10 cellular contexts compared by ENCODE assay signal in genomic region chr20:63274381-63275228, GRCh38. TPM values are rescaled to one million over a fixed set of nuclear protein-coding genes. Genes with fewer than 3 reads are reported as not detected.
A peak's percentile ranks its signal among the peaks of the same experiment; 100 is the strongest.
DNase-seq lines count a peak whose midpoint lies in the region; FAIRE-seq and TF ChIP-seq lines count a peak whose summit lies in the region.
"Had no signal": no experiment of that assay in that cellular context is flagged by ENCODE, and none has a peak within 500 bp of the region (broad histone marks: within the 10 kb centered on the region; RNA-seq: fewer than 3 reads in every experiment).

No MANE protein-coding gene starts in this region.

- CTCF ChIA-PET in HEK293 (lab: Yijun Ruan, JAX) = interaction anchor here (0.6 to 2.1 kb wide), 3 partner anchors 50 to 149 kb away, joined by 3 to 11 read pairs (median 4); no protein-coding TSS in a partner anchor

- POLR2A ChIA-PET in HEK293 (lab: Yijun Ruan, JAX) = interaction anchor here (2.9 kb wide), 1 partner anchor 50 kb away, joined by 26 read pairs; no protein-coding TSS in a partner anchor

- intact Hi-C loops in activated T-helper 2 cell treated with anti-CD3 and anti-CD28 coated beads, Interferon-gamma antibody, Interleukin-2, Interleukin-4, amounts not matched to agents 10 μg/mL and 5 μg/mL and 100 μg/mL, durations not matched to agents 14 hours and 24 hours and 36 hours (cut with micrococcal nuclease) = no loop called here
- intact Hi-C loops in CD14-positive monocyte (cut with micrococcal nuclease) = loop anchor here (5.0 to 10.0 kb wide), 2 partner anchors 52 to 630 kb away; no protein-coding TSS in a partner anchor

- peaks cover 13% of the 10 kb centered on the region for H3K4me1 Mint-ChIP-seq in activated T-helper 2 cell treated with anti-CD3 and anti-CD28 coated beads, Interferon-gamma antibody, Interleukin-2, Interleukin-4, amounts not matched to agents 10 μg/mL and 5 μg/mL and 100 μg/mL, durations not matched to agents 14 hours and 24 hours and 36 hours (ENCODE audit: low read depth)
- H3K4me1 Mint-ChIP-seq in neural crest cell (peaks cover 14% of the 10 kb centered on the region), CD14-positive monocyte (peaks cover 22% of the 10 kb centered on the region)

- no peak for DNase-seq in activated T-helper 2 cell treated with anti-CD3 and anti-CD28 coated beads, Interferon-gamma antibody, Interleukin-2, Interleukin-4, amounts not matched to agents 10 μg/mL and 5 μg/mL and 100 μg/mL, durations not matched to agents 14 hours and 24 hours and 36 hours (ENCODE audit: low spot score)
- DNase-seq in neural crest cell (ENCODE audit: low read depth, low spot score) = no peak
- no peak for DNase-seq in GM19239 (ENCODE audit: insufficient read length, low spot score)
- no peak for DNase-seq in SJCRH30
- no peak for DNase-seq in CD14-positive monocyte (ENCODE audit: low spot score)
- DNase-seq: activated effector memory CD4-positive, alpha-beta T cell treated with anti-CD3 and anti-CD28 coated beads, Interleukin-2, amount 50 U/mL, for 16 hours; glutamatergic neuron had no signal

- H3K36me3 ChIP-seq in HEK293 (ENCODE audit: control insufficient read depth in 2 of 2, insufficient read depth in 1 of 2, low read length in 2 of 2) (peaks cover 3 to 51% of the 10 kb centered on the region in 2 experiments; a peak in 2 of 3 replicates), SJCRH30 (peaks cover 35% of the 10 kb centered on the region)

- H3K4me1 ChIP-seq in HEK293 (ENCODE audit: control insufficient read depth, insufficient read depth, low read length) = no peaks in the 10 kb centered on the region
- peaks cover 26% of the 10 kb centered on the region for H3K4me1 ChIP-seq in SJCRH30

- FAIRE-seq in GM19239 (lab: Jason Lieb, UNC) = no peak

- no peak overlapping the region for H3K27ac Mint-ChIP-seq in activated T-helper 2 cell treated with anti-CD3 and anti-CD28 coated beads, Interferon-gamma antibody, Interleukin-2, Interleukin-4, amounts not matched to agents 10 μg/mL and 5 μg/mL and 100 μg/mL, durations not matched to agents 14 hours and 24 hours and 36 hours
- H3K27ac Mint-ChIP-seq in neural crest cell (ENCODE audit: unreplicated experiment) = no peak overlapping the region
- peak overlapping the region in 2 of 7 donors; percentile 31 to 71 for H3K27ac Mint-ChIP-seq in CD14-positive monocyte

- H3K36me3 Mint-ChIP-seq in activated T-helper 2 cell treated with anti-CD3 and anti-CD28 coated beads, Interferon-gamma antibody, Interleukin-2, Interleukin-4, amounts not matched to agents 10 μg/mL and 5 μg/mL and 100 μg/mL, durations not matched to agents 14 hours and 24 hours and 36 hours (ENCODE audit: low read depth) = peaks cover 25% of the 10 kb centered on the region
- H3K36me3 Mint-ChIP-seq in neural crest cell (ENCODE audit: low read depth) (no peaks in the 10 kb centered on the region), CD14-positive monocyte (peaks cover 32 to 44% of the 10 kb centered on the region in 2 donors)

- no peaks in the 10 kb centered on the region for H3K27me3 ChIP-seq in SJCRH30

- no peaks in the 10 kb centered on the region for H3K9me3 Mint-ChIP-seq in activated T-helper 2 cell treated with anti-CD3 and anti-CD28 coated beads, Interferon-gamma antibody, Interleukin-2, Interleukin-4, amounts not matched to agents 10 μg/mL and 5 μg/mL and 100 μg/mL, durations not matched to agents 14 hours and 24 hours and 36 hours
- no peaks in the 10 kb centered on the region for H3K9me3 Mint-ChIP-seq in neural crest cell
- no peaks in the 10 kb centered on the region for H3K9me3 Mint-ChIP-seq in CD14-positive monocyte

- H3K27me3 Mint-ChIP-seq in activated T-helper 2 cell treated with anti-CD3 and anti-CD28 coated beads, Interferon-gamma antibody, Interleukin-2, Interleukin-4, amounts not matched to agents 10 μg/mL and 5 μg/mL and 100 μg/mL, durations not matched to agents 14 hours and 24 hours and 36 hours (ENCODE audit: low read depth) = peaks cover 4% of the 10 kb centered on the region
- H3K27me3 Mint-ChIP-seq in neural crest cell (ENCODE audit: low read depth) (no peaks in the 10 kb centered on the region), CD14-positive monocyte (ENCODE audit: low read depth in 3 of 3) (peaks cover 2 to 14% (median 5%) of the 10 kb centered on the region in 3 donors)

- no peak for TF ChIP-seq CTCF in HEK293 (tag by site-specific recombination; IDR thresholded peaks at IDR 0.05)
- TF ChIP-seq CTCF in neural crest cell (conservative IDR thresholded peaks at IDR 0.05) = no peak
- no peak for TF ChIP-seq CTCF in CD14-positive monocyte (IDR thresholded peaks at IDR 0.05)

- H3K4me3 ChIP-seq in HEK293 (ENCODE audit: low read depth, low read length) (no peak overlapping the region), SJCRH30 (no peak overlapping the region)

- H3K9me3 ChIP-seq in HEK293 (ENCODE audit: control insufficient read depth, insufficient read depth, low read depth, low read length) (no peaks in the 10 kb centered on the region), SJCRH30 (replicated peaks) (no peaks in the 10 kb centered on the region)

- no peak overlapping the region for H3K27ac ChIP-seq in HEK293 (ENCODE audit: extremely low read depth, low read depth, low read length)
- H3K27ac ChIP-seq in SJCRH30 = no peak overlapping the region
- H3K27ac ChIP-seq: KMS-11 had no signal

- H3K4me3 Mint-ChIP-seq in activated T-helper 2 cell treated with anti-CD3 and anti-CD28 coated beads, Interferon-gamma antibody, Interleukin-2, Interleukin-4, amounts not matched to agents 10 μg/mL and 5 μg/mL and 100 μg/mL, durations not matched to agents 14 hours and 24 hours and 36 hours (ENCODE audit: low read depth) = peak overlapping the region; percentile 45
- H3K4me3 Mint-ChIP-seq in neural crest cell = peak overlapping the region; percentile 74
- H3K4me3 Mint-ChIP-seq in CD14-positive monocyte = no peak overlapping the region

TF ChIP-seq in HEK293, 187 proteins besides CTCF, POLR2A, EP300 and RAD21:
- TF ChIP-seq ZNF341 (tag by site-specific recombination; IDR thresholded peaks at IDR 0.05; ENCODE audit: low read depth) (peak; percentile 78), ZIC2 (tag by site-specific recombination; IDR thresholded peaks at IDR 0.05) (peak; percentile 68), PRDM10 (tag by site-specific recombination; IDR thresholded peaks at IDR 0.05) (peak; percentile 56; the same call in 1 of the 2 replicates), SCRT2 (tag by site-specific recombination; IDR thresholded peaks at IDR 0.05) (peak; percentile 68), ZBTB48 (tag by site-specific recombination; IDR thresholded peaks at IDR 0.05) (no peak)
TF ChIP-seq in HEK293: peak in this region for 4.

RNA-seq across cellular contexts. Expression of gene ARFGAP1, which starts 2.0 kb away (rescaled TPM):
- 93.8 and 94.4 TPM in 2 replicates for total RNA-seq in activated T-helper 2 cell treated with anti-CD3 and anti-CD28 coated beads, Interferon-gamma antibody, Interleukin-2, Interleukin-4, amounts not matched to agents 10 μg/mL and 5 μg/mL and 100 μg/mL, durations not matched to agents 14 hours and 24 hours and 36 hours
- total RNA-seq in neural crest cell = 128 and 132 TPM in 2 replicates
- total RNA-seq in SJCRH30 (2014; rRNA removed; shearing (Covaris generic)) = 72.5 and 96.8 TPM in 2 replicates
- polyA plus RNA-seq in CD14-positive monocyte = 10 to 100 TPM; 11.2 to 14.1 TPM

RNA-seq across cellular contexts. Expression of gene COL20A1, which starts 18.4 kb away (rescaled TPM):
- total RNA-seq in activated T-helper 2 cell treated with anti-CD3 and anti-CD28 coated beads, Interferon-gamma antibody, Interleukin-2, Interleukin-4, amounts not matched to agents 10 μg/mL and 5 μg/mL and 100 μg/mL, durations not matched to agents 14 hours and 24 hours and 36 hours = not detected in 2 replicates
- 8.9 and 10.2 TPM in 2 replicates for total RNA-seq in neural crest cell
- total RNA-seq in SJCRH30 (2014; rRNA removed; shearing (Covaris generic)) = 0.18 TPM in 1 of 2 replicates, not detected in the other
- not detected for polyA plus RNA-seq in CD14-positive monocyte

RNA-seq across cellular contexts. Expression of gene NKAIN4, which starts 20.3 kb away (rescaled TPM):
- total RNA-seq in activated T-helper 2 cell treated with anti-CD3 and anti-CD28 coated beads, Interferon-gamma antibody, Interleukin-2, Interleukin-4, amounts not matched to agents 10 μg/mL and 5 μg/mL and 100 μg/mL, durations not matched to agents 14 hours and 24 hours and 36 hours = not detected in 2 replicates
- 42.4 and 44.0 TPM in 2 replicates for total RNA-seq in neural crest cell
- total RNA-seq in SJCRH30 (2014; rRNA removed; shearing (Covaris generic)) = 15.5 and 16.4 TPM in 2 replicates
- not detected for polyA plus RNA-seq in CD14-positive monocyte
- total RNA-seq: posterior vena cava had no signal

RNA-seq across cellular contexts. Expression of gene BIRC7, which starts 38.9 kb away (rescaled TPM):
- total RNA-seq in activated T-helper 2 cell treated with anti-CD3 and anti-CD28 coated beads, Interferon-gamma antibody, Interleukin-2, Interleukin-4, amounts not matched to agents 10 μg/mL and 5 μg/mL and 100 μg/mL, durations not matched to agents 14 hours and 24 hours and 36 hours = not detected in 2 replicates
- total RNA-seq in neural crest cell = 6.1 and 6.9 TPM in 2 replicates
- total RNA-seq in SJCRH30 (2014; rRNA removed; shearing (Covaris generic)) = 0.10 TPM in 1 of 2 replicates, not detected in the other
- not detected for polyA plus RNA-seq in CD14-positive monocyte
- total RNA-seq: posterior vena cava had no signal

RNA-seq across cellular contexts. Expression of gene YTHDF1, which starts 58.7 kb away (rescaled TPM):
- total RNA-seq in activated T-helper 2 cell treated with anti-CD3 and anti-CD28 coated beads, Interferon-gamma antibody, Interleukin-2, Interleukin-4, amounts not matched to agents 10 μg/mL and 5 μg/mL and 100 μg/mL, durations not matched to agents 14 hours and 24 hours and 36 hours = 43.7 and 44.7 TPM in 2 replicates
- 59.0 and 59.4 TPM in 2 replicates for total RNA-seq in neural crest cell
- total RNA-seq in SJCRH30 (2014; rRNA removed; shearing (Covaris generic)) = 83.2 and 84.4 TPM in 2 replicates
- 10 to 100 TPM; 18.0 to 25.9 TPM for polyA plus RNA-seq in CD14-positive monocyte

Comparison
In these comparisons a context has a peak if more than half of its experiments do, and no peak if none do; other contexts are left out.
1. H3K4me3 Mint-ChIP-seq: peak in activated T-helper 2 cell treated with anti-CD3 and anti-CD28 coated beads, Interferon-gamma antibody, Interleukin-2, Interleukin-4, amounts not matched to agents 10 μg/mL and 5 μg/mL and 100 μg/mL, durations not matched to agents 14 hours and 24 hours and 36 hours (single experiment) and neural crest cell (single experiment); none in CD14-positive monocyte (0 of 2).
2. RNA of gene NKAIN4, which starts 20.3 kb away (total RNA-seq): 42.4 to 44.0 TPM in neural crest cell and 15.5 to 16.4 TPM in SJCRH30; not detected in activated T-helper 2 cell treated with anti-CD3 and anti-CD28 coated beads, Interferon-gamma antibody, Interleukin-2, Interleukin-4, amounts not matched to agents 10 μg/mL and 5 μg/mL and 100 μg/mL, durations not matched to agents 14 hours and 24 hours and 36 hours; every median in the first group is over 10 times any median in the second.